In the genomic region with DNA sequence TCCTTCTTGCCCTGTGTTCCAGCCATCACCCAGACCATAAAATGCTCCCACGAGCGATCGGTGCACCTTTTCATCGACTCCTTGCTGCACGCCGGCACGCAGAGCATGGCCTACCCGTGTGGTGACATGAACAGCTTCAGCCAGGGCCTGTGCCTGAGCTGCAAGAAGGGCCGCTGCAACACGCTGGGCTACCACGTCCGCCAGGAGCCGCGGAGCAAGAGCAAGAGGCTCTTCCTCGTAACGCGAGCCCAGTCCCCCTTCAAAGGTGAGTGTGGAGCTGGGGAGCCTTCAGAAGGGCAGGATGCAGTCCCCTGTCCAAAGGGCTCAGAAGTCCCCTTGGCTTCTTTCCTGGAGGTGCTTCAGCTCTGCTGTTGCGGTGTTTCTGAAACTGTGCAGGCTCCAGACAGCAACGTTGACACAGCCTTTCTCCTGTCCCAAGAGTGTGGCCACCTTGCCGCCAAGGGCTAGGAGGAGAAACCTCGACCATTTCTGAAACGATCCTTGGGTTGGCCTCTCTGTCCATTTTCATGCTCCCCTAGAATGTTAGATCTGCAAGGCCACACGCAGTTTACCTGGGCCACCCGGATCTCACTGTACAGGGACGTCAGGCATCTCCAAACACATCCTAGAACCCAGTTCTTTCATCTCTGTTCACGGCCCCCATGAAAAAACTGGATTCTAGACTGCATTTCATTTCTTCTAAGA, we compare ENCODE assay signal across 20 cellular contexts.
DNase-seq lines count a peak whose midpoint lies in the region; ATAC-seq and TF ChIP-seq lines count a peak whose summit lies in the region.
"Had no signal": no experiment of that assay in that cellular context is flagged by ENCODE, and none has a peak within 500 bp of the region (broad histone marks: within the 10 kb centered on the region; RNA-seq: fewer than 3 reads in every experiment).

No MANE protein-coding gene starts in this region.

- H3K36me3 Mint-ChIP-seq in nephron progenitor cell (ENCODE audit: low read depth): no peaks in the 10 kb centered on the region

- H3K4me3 Mint-ChIP-seq in nephron progenitor cell: no peak overlapping the region

- WGBS in esophagus muscularis mucosa: 93% methylated on average over 25 of the region's 26 CpGs
- 93 to 94% methylated on average over 21 to 25 of the region's 26 CpGs for WGBS in mesodermal cell (ENCODE audit: insufficient coverage in 2 of 2), 2 experiments

- H3K4me1 Mint-ChIP-seq in nephron progenitor cell: peaks cover 50% of the 10 kb centered on the region

- H3K4me1 ChIP-seq in esophagus muscularis mucosa (peaks cover 35 to 64% (median 57%) of the 10 kb centered on the region in 4 donors), mesodermal cell (ENCODE audit: control insufficient read depth, insufficient read depth, low read length, poor library complexity, severe bottlenecking) (peaks cover 62% of the 10 kb centered on the region), vagina (peaks cover 24% of the 10 kb centered on the region)

- peak; percentile 6 for ATAC-seq in Right ventricle myocardium inferior
- ATAC-seq in left cardiac atrium: no peak
- ATAC-seq in GM21717 (IDR thresholded peaks at IDR 0.05; ENCODE audit: unreplicated experiment): no peak
- no peak for ATAC-seq in HG03460 (IDR thresholded peaks at IDR 0.05; ENCODE audit: unreplicated experiment)
- ATAC-seq: mucosa of descending colon, PC-3 had no signal

- no peak for TF ChIP-seq EP300 in esophagus muscularis mucosa (IDR thresholded peaks at IDR 0.05)

- H3K4me3 ChIP-seq in esophagus muscularis mucosa: no peak overlapping the region
- no peak overlapping the region for H3K4me3 ChIP-seq in mesodermal cell (ENCODE audit: extremely low read depth, insufficient read depth, low read length, poor library complexity, severe bottlenecking)
- H3K4me3 ChIP-seq in vagina: no peak overlapping the region
- H3K4me3 ChIP-seq: mucosa of descending colon, SK-N-MC, upper lobe of left lung had no signal

- H3K27me3 Mint-ChIP-seq in nephron progenitor cell (ENCODE audit: low read depth, poor library complexity): peaks cover 7% of the 10 kb centered on the region

- intact Hi-C loops in Right ventricle myocardium inferior (cut with DNase I) (loop anchor here (5.0 to 10.0 kb wide), 3 partner anchors 119 to 321 kb away; partner anchors contain the start of gene ADAM10), left cardiac atrium (cut with DNase I) (loop anchor here in 1 of 2 donors (5.0 kb wide), 1 partner anchor 56 kb away; no protein-coding TSS in a partner anchor), esophagus muscularis mucosa (cut with DNase I) (no loop called here), vagina (cut with DNase I) (no loop called here)

- DNase-seq in Right ventricle myocardium inferior (ENCODE audit: missing footprints): no peak
- no peak for DNase-seq in left cardiac atrium
- DNase-seq in esophagus muscularis mucosa (ENCODE audit: extremely low spot score): no peak
- DNase-seq in vagina (ENCODE audit: extremely low spot score in 2 of 2): peak; percentile 77 to 87
- no peak for DNase-seq in nephron progenitor cell
- DNase-seq: activated CD4-positive, alpha-beta T cell treated with anti-CD3 and anti-CD28 coated beads for 4 hours; activated naive CD4-positive, alpha-beta T cell; GOT3; hippocampal formation; KG1; mucosa of descending colon; NCI-H1048; NCI-H2107; stimulated activated naive CD4-positive, alpha-beta T cell treated with Interleukin-2 at 50 U/mL for 16 hours had no signal

- TF ChIP-seq CTCF in esophagus muscularis mucosa (IDR thresholded peaks at IDR 0.05) (no peak), vagina (IDR thresholded peaks at IDR 0.05) (no peak), nephron progenitor cell (IDR thresholded peaks at IDR 0.05) (no peak)

- H3K27ac ChIP-seq in esophagus muscularis mucosa (replicated peaks in 1 of 4) (peak overlapping the region; percentile 35 to 75 (median 72)), mesodermal cell (ENCODE audit: low read depth, low read length, severe bottlenecking) (peak overlapping the region; percentile 82), vagina (peak overlapping the region; percentile 75)
- H3K27ac ChIP-seq: SK-N-MC, upper lobe of left lung had no signal

- H3K9me3 Mint-ChIP-seq in nephron progenitor cell: no peaks in the 10 kb centered on the region

- H3K36me3 ChIP-seq in esophagus muscularis mucosa: no peaks in the 10 kb centered on the region
- no peaks in the 10 kb centered on the region for H3K36me3 ChIP-seq in mesodermal cell (ENCODE audit: control insufficient read depth, insufficient read depth, low read length)
- H3K36me3 ChIP-seq in vagina: no peaks in the 10 kb centered on the region
- H3K36me3 ChIP-seq: upper lobe of left lung had no signal

- no peak overlapping the region for H3K27ac Mint-ChIP-seq in nephron progenitor cell

- TF ChIP-seq POLR2A in esophagus muscularis mucosa (IDR thresholded peaks at IDR 0.05; ENCODE audit: low read depth) (no peak), vagina (IDR thresholded peaks at IDR 0.05) (no peak)

- no peaks in the 10 kb centered on the region for H3K9me3 ChIP-seq in esophagus muscularis mucosa
- no peaks in the 10 kb centered on the region for H3K9me3 ChIP-seq in mesodermal cell (ENCODE audit: control insufficient read depth, low read length)
- no peaks in the 10 kb centered on the region for H3K9me3 ChIP-seq in vagina
- H3K9me3 ChIP-seq: mucosa of descending colon, upper lobe of left lung had no signal

- no peaks in the 10 kb centered on the region for H3K27me3 ChIP-seq in esophagus muscularis mucosa
- no peaks in the 10 kb centered on the region for H3K27me3 ChIP-seq in vagina
- H3K27me3 ChIP-seq: upper lobe of left lung had no signal

Comparison
In these comparisons a context has a peak if more than half of its experiments do, and no peak if none do; other contexts are left out.
1. DNase-seq: peak in vagina (2 of 2); none in Right ventricle myocardium inferior (single experiment), left cardiac atrium (single experiment), esophagus muscularis mucosa (single experiment) and nephron progenitor cell (single experiment).
2. Peak in every context shown above with its lines, with median percentiles within 50 percentile points of each other: H3K27ac ChIP-seq.